ENCODE assay signal across 20 cellular contexts in genomic region chr2:183552716-183553115, GRCh38.
"Had no signal": no experiment of that assay in that cellular context is flagged by ENCODE, and none has a peak within 500 bp of the region (broad histone marks: within the 10 kb centered on the region; RNA-seq: fewer than 3 reads in every experiment).

No MANE protein-coding gene starts in this region.

- DNase-seq: Karpas-422, KG1, MM.1S, NCI-H1092 treated with DMSO at 0.1 percent for 48 hours, NCI-H1436 treated with DMSO at 0.1 percent for 48 hours, NCI-H187, NCI-H2029, NCI-H2081 treated with DMSO at 0.1 percent for 48 hours, NCI-H2171, NCI-H226, NCI-H446, NCI-H510A, NCI-H524 treated with DMSO at 0.1 percent for 48 hours, NCI-H82, Right ventricle myocardium superior, RPMI8226, SK-N-SH, SW 1271, T-cell had no signal

- FAIRE-seq: RCC 7860 had no signal

- ATAC-seq: T-cell had no signal

- H3K9ac ChIP-seq: SK-N-SH had no signal

- H3K9me3 ChIP-seq: SK-N-SH had no signal

- H3K4me2 ChIP-seq: SK-N-SH had no signal
